In genomic region chr2:217886720-217887309, GRCh38 we compare ENCODE assay signal across 8 cellular contexts.
DNase-seq lines count a peak whose midpoint lies in the region; ATAC-seq and TF ChIP-seq lines count a peak whose summit lies in the region.

No MANE protein-coding gene starts in this region.

- no peak overlapping the region for H3K27ac Mint-ChIP-seq in activated T-helper 2 cell treated with anti-CD3 and anti-CD28 coated beads, Interferon-gamma antibody, Interleukin-2, Interleukin-4, amounts not matched to agents 10 μg/mL and 5 μg/mL and 100 μg/mL, durations not matched to agents 14 hours and 24 hours and 36 hours

- DNase-seq in NCI-H524 (lab: John Stamatoyannopoulos, UW): peak; percentile 55 to 58
- no peak for DNase-seq in NCI-H524 treated with DMSO at 0.1 percent for 48 hours (lab: John Stamatoyannopoulos, UW)
- peak; percentile 88 for DNase-seq in HuH-7 (ENCODE audit: low spot score)
- peak; percentile 58 for DNase-seq in RKO (ENCODE audit: low spot score)
- DNase-seq in activated T-helper 2 cell treated with anti-CD3 and anti-CD28 coated beads, Interferon-gamma antibody, Interleukin-2, Interleukin-4, amounts not matched to agents 10 μg/mL and 5 μg/mL and 100 μg/mL, durations not matched to agents 14 hours and 24 hours and 36 hours (ENCODE audit: low spot score): peak; percentile 44
- DNase-seq in foreskin keratinocyte: peak; percentile 25 to 51
- DNase-seq in ovary: peak; percentile 68 to 84 (median 81)
- peak; percentile 74 for DNase-seq in testis

- H3K9me3 ChIP-seq in ovary (no peaks in the 10 kb centered on the region), testis (no peaks in the 10 kb centered on the region)

- no peak for TF ChIP-seq EP300 in ovary (IDR thresholded peaks at IDR 0.05)

- H3K4me3 ChIP-seq in ovary (no peak overlapping the region), testis (no peak overlapping the region)

- TF ChIP-seq CTCF in foreskin keratinocyte (conservative IDR thresholded peaks at IDR 0.05) (peak; percentile 82), ovary (IDR thresholded peaks at IDR 0.05) (peak; percentile 70 to 79 (median 75)), testis (IDR thresholded peaks at IDR 0.05) (peak; percentile 70 to 81 (median 81))

- no peak overlapping the region for H3K4me3 Mint-ChIP-seq in activated T-helper 2 cell treated with anti-CD3 and anti-CD28 coated beads, Interferon-gamma antibody, Interleukin-2, Interleukin-4, amounts not matched to agents 10 μg/mL and 5 μg/mL and 100 μg/mL, durations not matched to agents 14 hours and 24 hours and 36 hours (ENCODE audit: low read depth)

- H3K27me3 ChIP-seq in foreskin keratinocyte (no peaks in the 10 kb centered on the region), ovary (no peaks in the 10 kb centered on the region), testis (no peaks in the 10 kb centered on the region)

- no peaks in the 10 kb centered on the region for H3K27me3 Mint-ChIP-seq in activated T-helper 2 cell treated with anti-CD3 and anti-CD28 coated beads, Interferon-gamma antibody, Interleukin-2, Interleukin-4, amounts not matched to agents 10 μg/mL and 5 μg/mL and 100 μg/mL, durations not matched to agents 14 hours and 24 hours and 36 hours (ENCODE audit: low read depth)

- no peaks in the 10 kb centered on the region for H3K4me1 ChIP-seq in foreskin keratinocyte
- peaks cover 4% of the 10 kb centered on the region for H3K4me1 ChIP-seq in ovary (ENCODE audit: insufficient read depth)
- peaks cover 12% of the 10 kb centered on the region for H3K4me1 ChIP-seq in testis

- intact Hi-C loops in activated T-helper 2 cell treated with anti-CD3 and anti-CD28 coated beads, Interferon-gamma antibody, Interleukin-2, Interleukin-4, amounts not matched to agents 10 μg/mL and 5 μg/mL and 100 μg/mL, durations not matched to agents 14 hours and 24 hours and 36 hours (cut with micrococcal nuclease): loop anchor here (1.0 kb wide), 2 partner anchors 98 to 102 kb away; no protein-coding TSS in a partner anchor
- intact Hi-C loops in ovary (cut with DNase I) (loop anchor here (5.0 kb wide), 4 partner anchors 85 to 100 kb away; no protein-coding TSS in a partner anchor), testis (cut with DNase I; ENCODE audit: low total_unique reads) (no loop called here)

- H3K9me3 Mint-ChIP-seq in activated T-helper 2 cell treated with anti-CD3 and anti-CD28 coated beads, Interferon-gamma antibody, Interleukin-2, Interleukin-4, amounts not matched to agents 10 μg/mL and 5 μg/mL and 100 μg/mL, durations not matched to agents 14 hours and 24 hours and 36 hours: no peaks in the 10 kb centered on the region

- peak; percentile 78 for ATAC-seq in foreskin keratinocyte

- WGBS in ovary, 3 donors: 30 to 31% (median 31%) methylated on average over 6 of the region's 6 CpGs
- WGBS in testis, 2 donors: 33 to 37% methylated on average over 6 of the region's 6 CpGs

- H3K27ac ChIP-seq in foreskin keratinocyte (no peak overlapping the region), ovary (no peak overlapping the region), testis (no peak overlapping the region)

- no peaks in the 10 kb centered on the region for H3K36me3 Mint-ChIP-seq in activated T-helper 2 cell treated with anti-CD3 and anti-CD28 coated beads, Interferon-gamma antibody, Interleukin-2, Interleukin-4, amounts not matched to agents 10 μg/mL and 5 μg/mL and 100 μg/mL, durations not matched to agents 14 hours and 24 hours and 36 hours (ENCODE audit: low read depth)

- TF ChIP-seq POLR2A in ovary (IDR thresholded peaks at IDR 0.05) (no peak), testis (IDR thresholded peaks at IDR 0.05) (no peak)

- no peaks in the 10 kb centered on the region for H3K36me3 ChIP-seq in ovary
- H3K36me3 ChIP-seq in testis (ENCODE audit: low read depth, missing control alignments): no peaks in the 10 kb centered on the region

- peaks cover 2% of the 10 kb centered on the region for H3K4me1 Mint-ChIP-seq in activated T-helper 2 cell treated with anti-CD3 and anti-CD28 coated beads, Interferon-gamma antibody, Interleukin-2, Interleukin-4, amounts not matched to agents 10 μg/mL and 5 μg/mL and 100 μg/mL, durations not matched to agents 14 hours and 24 hours and 36 hours (ENCODE audit: low read depth)
